In genomic region chr7:114865564-114865963, GRCh38 we compare ENCODE assay signal across 8 cellular contexts. TPM values are rescaled to one million over a fixed set of nuclear protein-coding genes. Genes with fewer than 3 reads are reported as not detected.
DNase-seq lines count a peak whose midpoint lies in the region; ATAC-seq and TF ChIP-seq lines count a peak whose summit lies in the region.

No MANE protein-coding gene starts in this region.

- in situ Hi-C loops in IMR-90 (cut with MboI; ENCODE audit: low sequenced_read_pairs): loop anchor here (10.0 to 25.0 kb wide), 3 partner anchors 822 to 1259 kb away; no protein-coding TSS in a partner anchor

- no peak overlapping the region for H2AK9ac ChIP-seq in IMR-90 (replicated peaks; ENCODE audit: low read depth, low read length, poor library complexity)

- H3K56ac ChIP-seq in IMR-90 (ENCODE audit: extremely low read depth, insufficient read depth, low read length): no peak overlapping the region

- CTCF ChIA-PET in IMR-90 (lab: Yijun Ruan, JAX): interaction anchor here (0.7 to 1.7 kb wide), 9 partner anchors 9 to 989 kb away, joined by 3 to 10 read pairs (median 3); no protein-coding TSS in a partner anchor

- no peak overlapping the region for H2BK20ac ChIP-seq in IMR-90 (ENCODE audit: low read depth, low read length)

- no peak overlapping the region for H3K14ac ChIP-seq in IMR-90 (replicated peaks; ENCODE audit: low read depth, low read length)

- H3K9ac ChIP-seq in IMR-90 (ENCODE audit: low read depth, low read length): no peak overlapping the region

- dilution Hi-C loops in IMR-90 (cut with HindIII; ENCODE audit: low sequenced_read_pairs, unreplicated experiment): no loop called here

- TF ChIP-seq RAD21 in IMR-90 (IDR thresholded peaks at IDR 0.05; ENCODE audit: low read length): peak; percentile 96

- intact Hi-C loops in IMR-90 (cut with micrococcal nuclease): loop anchor here (1.0 to 10.0 kb wide), 8 partner anchors 351 to 1047 kb away; no protein-coding TSS in a partner anchor

- DNase-seq in GDM1 (lab: John Stamatoyannopoulos, UW): peak; percentile 58
- DNase-seq in IMR-90: peak; percentile 64
- peak; percentile 81 for DNase-seq in choroid plexus epithelial cell (ENCODE audit: low read depth)
- DNase-seq in medulla oblongata (ENCODE audit: extremely low spot score): peak; percentile 35
- peak; percentile 28 to 43 for DNase-seq in stimulated activated CD8-positive, alpha-beta memory T cell treated with anti-CD3 and anti-CD28 coated beads, Interleukin-4, amount 100 ng/mL, for 4 hours (ENCODE audit: low read depth in 2 of 2, low spot score in 1 of 2)

- no peak overlapping the region for H3K4me3 ChIP-seq in IMR-90 (ENCODE audit: insufficient read depth, low read depth, low read length)
- no peak overlapping the region for H3K4me3 ChIP-seq in choroid plexus epithelial cell (ENCODE audit: low read depth, low read length)

- no peak for TF ChIP-seq POLR2A in IMR-90 (IDR thresholded peaks at IDR 0.05; ENCODE audit: low read depth, low read length)

- no peak overlapping the region for H4K91ac ChIP-seq in IMR-90 (ENCODE audit: insufficient read depth, low read depth, low read length)

- H3K4me2 ChIP-seq in IMR-90 (ENCODE audit: low read depth, low read length): no peak overlapping the region

- H4K5ac ChIP-seq in IMR-90 (ENCODE audit: low read depth, low read length): no peak overlapping the region

- no peak overlapping the region for H3K18ac ChIP-seq in IMR-90 (ENCODE audit: low read depth, low read length)

- no peak overlapping the region for H2AFZ ChIP-seq in IMR-90 (replicated peaks; ENCODE audit: low read length, poor library complexity)

- no peak overlapping the region for H2AK5ac ChIP-seq in IMR-90 (ENCODE audit: low read depth, low read length)

- no peaks in the 10 kb centered on the region for H3K9me3 ChIP-seq in IMR-90 (ENCODE audit: control insufficient read depth, insufficient read depth, low read length)

- no peak overlapping the region for H2BK5ac ChIP-seq in IMR-90 (ENCODE audit: low read depth, low read length, poor library complexity, severe bottlenecking)

- no TSS peak for BruUV-seq in IMR-90 (replicated peaks; lab: Mats Ljungman, UMichigan)

- no peaks in the 10 kb centered on the region for H4K20me1 ChIP-seq in IMR-90 (ENCODE audit: insufficient read depth, low read length)

- POLR2A ChIA-PET in IMR-90 (lab: Charles Lee; ENCODE audit: unreplicated experiment): interaction anchor here (0.6 kb wide), 1 partner anchor 611 kb away, joined by 3 read pairs; no protein-coding TSS in a partner anchor

- TF ChIP-seq CTCF in IMR-90 (conservative IDR thresholded peaks at IDR 0.05; ENCODE audit: low read depth, low read length) (peak; percentile 82), choroid plexus epithelial cell (conservative IDR thresholded peaks at IDR 0.05; ENCODE audit: low read depth, low read length) (peak; percentile 99)

- no peaks in the 10 kb centered on the region for H3K9me1 ChIP-seq in IMR-90 (ENCODE audit: insufficient read depth, low read length)

- no peaks in the 10 kb centered on the region for H3K36me3 ChIP-seq in IMR-90 (ENCODE audit: control insufficient read depth, insufficient read depth, low read length)

- H3K27me3 ChIP-seq in IMR-90 (ENCODE audit: control insufficient read depth, insufficient read depth, low read length): no peaks in the 10 kb centered on the region

- peak; percentile 94 for ATAC-seq in GM21526 (IDR thresholded peaks at IDR 0.05; ENCODE audit: low FRiP score, unreplicated experiment)
- peak; percentile 88 for ATAC-seq in IMR-90 (ENCODE audit: low read depth)
- ATAC-seq in activated CD4-positive, CD25-positive, alpha-beta regulatory T cell treated with anti-CD3 and anti-CD28 coated beads, Interleukin-2, amount 50 U/mL, for 24 hours: peak; percentile 71 to 82
- ATAC-seq in HG03457 (IDR thresholded peaks at IDR 0.05; ENCODE audit: unreplicated experiment): no peak

- no peak overlapping the region for H4K8ac ChIP-seq in IMR-90 (ENCODE audit: low read depth in 2 of 2, low read length in 2 of 2)

- H3K27ac ChIP-seq in IMR-90 (ENCODE audit: insufficient read depth, low read length): no peak overlapping the region

- no peaks in the 10 kb centered on the region for H3K79me1 ChIP-seq in IMR-90 (ENCODE audit: low read depth in 1 of 2, low read length in 2 of 2)

- no peak overlapping the region for H2BK120ac ChIP-seq in IMR-90 (ENCODE audit: low read depth, low read length)

- H3K23ac ChIP-seq in IMR-90 (ENCODE audit: low read depth, low read length): no peak overlapping the region

- H3K4ac ChIP-seq in IMR-90 (ENCODE audit: low read depth, low read length): no peak overlapping the region

- no CpG with 5 or more reads among the region's 1 CpG for WGBS in IMR-90 (ENCODE audit: extremely low coverage in 2 of 2, insufficient read length in 1 of 2), 2 experiments

- no peak overlapping the region for H2BK15ac ChIP-seq in IMR-90 (ENCODE audit: low read depth, low read length)

- H3K4me1 ChIP-seq in IMR-90 (ENCODE audit: control insufficient read depth, insufficient read depth, low read length): no peaks in the 10 kb centered on the region

TF ChIP-seq in IMR-90, 13 proteins besides CTCF, POLR2A, EP300 and RAD21:
- TF ChIP-seq MXI1 (IDR thresholded peaks at IDR 0.05; ENCODE audit: borderline replicate concordance, low read depth, low read length) (no peak), SMC3 (IDR thresholded peaks at IDR 0.05; ENCODE audit: low read depth, low read length) (peak; percentile 96), CEBPB (IDR thresholded peaks at IDR 0.05; ENCODE audit: low read depth, low read length) (no peak), FOS (IDR thresholded peaks at IDR 0.05; ENCODE audit: low read depth, low read length) (no peak), MAFK (IDR thresholded peaks at IDR 0.05; ENCODE audit: low read depth, low read length) (no peak)
TF ChIP-seq in IMR-90: peak in this region for 1.

RNA-seq across cellular contexts. Expression of gene MDFIC, which starts 56.3 kb away (rescaled TPM):
- total RNA-seq in IMR-90 (2012; rRNA removed): 29.7 and 35.0 TPM in 2 replicates
- 16.9 and 18.1 TPM in 2 replicates for polyA plus RNA-seq in IMR-90 (2012; rRNA removed)
- polyA plus RNA-seq in IMR-90 (2012; cell fraction: cytosol; rRNA removed): 7.5 and 10.8 TPM in 2 replicates
- polyA plus RNA-seq in IMR-90 (2012; cell fraction: nucleus; rRNA removed; ENCODE audit: low replicate concordance): 2.9 and 8.2 TPM in 2 replicates
